ENCODE assay signal across 8 cellular contexts in genomic region chr13:45367358-45367757, GRCh38. TPM values are rescaled to one million over a fixed set of nuclear protein-coding genes. Genes with fewer than 3 reads are reported as not detected.
DNase-seq lines count a peak whose midpoint lies in the region; ATAC-seq, FAIRE-seq and TF ChIP-seq lines count a peak whose summit lies in the region.

No MANE protein-coding gene starts in this region.

- TF ChIP-seq CTCF in A549 (IDR thresholded peaks at IDR 0.05) = no peak
- no peak for TF ChIP-seq CTCF in OCI-LY1 (IDR thresholded peaks at IDR 0.05; ENCODE audit: low read length)
- TF ChIP-seq CTCF in fibroblast of the aortic adventitia (IDR thresholded peaks at IDR 0.05; ENCODE audit: insufficient read depth, low read length) = no peak

- no peaks in the 10 kb centered on the region for H3K27me3 ChIP-seq in OCI-LY1 (ENCODE audit: insufficient read depth, low read length)

- CTCF ChIA-PET in A549 (lab: Yijun Ruan, JAX) = interaction anchor here (0.7 to 1.9 kb wide), 3 partner anchors 18 to 31 kb away, joined by 3 to 4 read pairs (median 4); no protein-coding TSS in a partner anchor

- no peak for TF ChIP-seq EP300 in A549 (IDR thresholded peaks at IDR 0.05)

- H2AFZ ChIP-seq in OCI-LY1 (ENCODE audit: low read length) = no peak overlapping the region

- no peak for TF ChIP-seq POLR2A in A549 (IDR thresholded peaks at IDR 0.05; ENCODE audit: low read length)

- no peak for FAIRE-seq in A549 (lab: Jason Lieb, UNC)

- H3K36me3 ChIP-seq in OCI-LY1 (ENCODE audit: insufficient read depth, low read length) = peaks cover 6% of the 10 kb centered on the region; the same call in 1 of the 2 replicates

- peak; percentile 79 to 95 for ATAC-seq in A549
- ATAC-seq in GM18868 (IDR thresholded peaks at IDR 0.05; ENCODE audit: unreplicated experiment) = peak; percentile 99
- peak; percentile 90 for ATAC-seq in HG03060 (IDR thresholded peaks at IDR 0.05; ENCODE audit: low read depth, unreplicated experiment)

- no peak for TF ChIP-seq RAD21 in A549 (conservative IDR thresholded peaks at IDR 0.05 in 1 of 2, IDR thresholded peaks at IDR 0.05 in 1 of 2)

- H3K9me2 ChIP-seq in OCI-LY1 (ENCODE audit: low read depth, low read length) = no peaks in the 10 kb centered on the region

- H3K79me2 ChIP-seq in OCI-LY1 (ENCODE audit: insufficient read depth, low read length) = no peaks in the 10 kb centered on the region

- peak overlapping the region in 1 of 2 experiments; percentile 56; a peak in 2 of 6 replicates for H3K27ac ChIP-seq in A549
- H3K27ac ChIP-seq in OCI-LY1 (ENCODE audit: low read depth, low read length, poor library complexity, severe bottlenecking) = peak overlapping the region; percentile 20

- 53% methylated on average over 2 of the region's 2 CpGs for WGBS in A549 (ENCODE audit: missing lambda C conversion rate)

- POLR2A ChIA-PET in A549 (lab: Yijun Ruan, JAX) = interaction anchor here (0.8 to 1.5 kb wide), 2 partner anchors 26 to 27 kb away, joined by 3 to 9 read pairs; no protein-coding TSS in a partner anchor

- H4K20me1 ChIP-seq in OCI-LY1 (ENCODE audit: insufficient read depth, low read length) = no peaks in the 10 kb centered on the region

- H3K9me3 ChIP-seq in A549 (no peaks in the 10 kb centered on the region), OCI-LY1 (ENCODE audit: low read length) (peaks cover 8% of the 10 kb centered on the region; the same call in 1 of the 2 replicates)

- DNase-seq in A549 (ENCODE audit: low read depth in 1 of 2, low spot score in 1 of 2) = peak; percentile 63 to 80
- peak; percentile 86 for DNase-seq in activated T-cell treated with anti-CD3 and anti-CD28 coated beads for 4 hours
- peak; percentile 84 for DNase-seq in fibroblast of the aortic adventitia (ENCODE audit: low read depth)
- peak; percentile 95 for DNase-seq in stimulated activated CD4-positive, alpha-beta T cell treated with anti-CD3 and anti-CD28 coated beads, Interleukin-1b, Interleukin-23, amount 100 ng/mL, for 48 hours
- no peak for DNase-seq in NCI-H510A (lab: John Stamatoyannopoulos, UW)

- H3K4me3 ChIP-seq in A549 = no peak overlapping the region
- no peak overlapping the region for H3K4me3 ChIP-seq in OCI-LY1 (ENCODE audit: low read depth, low read length, poor library complexity, severe bottlenecking)
- H3K4me3 ChIP-seq in fibroblast of the aortic adventitia (ENCODE audit: low read depth, low read length) = no peak overlapping the region

- no peaks in the 10 kb centered on the region for H3F3A ChIP-seq in OCI-LY1 (ENCODE audit: insufficient read depth, low read length)

- H3K9ac ChIP-seq in OCI-LY1 (ENCODE audit: low read length) = no peak overlapping the region

- H3K4me2 ChIP-seq in A549 (peak overlapping the region; percentile 32; the same call in 1 of the 3 replicates), OCI-LY1 (ENCODE audit: low read length) (no peak overlapping the region; the same call in 1 of the 2 replicates)

- H3K4me1 ChIP-seq in A549 (peaks cover 14% of the 10 kb centered on the region), OCI-LY1 (ENCODE audit: insufficient read depth, low read length, severe bottlenecking) (peaks cover 16% of the 10 kb centered on the region)

TF ChIP-seq in A549, 52 proteins besides CTCF, POLR2A, EP300 and RAD21:
- TF ChIP-seq FOSL2 (IDR thresholded peaks at IDR 0.05) (no peak), FOSL2 (CRISPR knock-in tag; IDR thresholded peaks at IDR 0.05) (peak; percentile 67), TP53 (CRISPR knock-in tag; IDR thresholded peaks at IDR 0.05) (no peak)

RNA-seq across cellular contexts. Expression of gene TPT1, which starts 26.4 kb away (rescaled TPM):
- polyA plus RNA-seq in A549 (2011; rRNA removed) = 3,255 and 3,850 TPM in 2 replicates
- polyA plus RNA-seq in A549 (2012; cell fraction: cytosol; rRNA removed) = 831 and 881 TPM in 2 replicates
- polyA plus RNA-seq in A549 (2012; cell fraction: nucleus; rRNA removed) = 235 and 371 TPM in 2 replicates
- polyA plus RNA-seq in A549 (2017; fragmentation: RNase III; extraction: RNeasy Plus Mini Kit Qiagen cat#74134 plus additional on column Dnase treatment) = 2,037 to 2,646 TPM (median 2,486 TPM) in 3 replicates
- polyA minus RNA-seq in A549 (2011; rRNA and poly(A)+ RNA removed) = 744 and 954 TPM in 2 replicates
- 2,623 and 5,269 TPM in 2 replicates for total RNA-seq in fibroblast of the aortic adventitia (ENCODE audit: low replicate concordance)

RNA-seq across cellular contexts. Expression of gene SLC25A30, which starts 50.8 kb away (rescaled TPM):
- polyA plus RNA-seq in A549 (2011; rRNA removed) (11.2 and 12.7 TPM in 2 replicates), A549 (2017; fragmentation: RNase III; extraction: RNeasy Plus Mini Kit Qiagen cat#74134 plus additional on column Dnase treatment) (10.1 to 10.6 TPM (median 10.1 TPM) in 3 replicates)
- polyA plus RNA-seq in A549 (2012; cell fraction: cytosol; rRNA removed) = 5.6 and 5.7 TPM in 2 replicates
- 1.6 and 2.7 TPM in 2 replicates for polyA plus RNA-seq in A549 (2012; cell fraction: nucleus; rRNA removed)
- polyA minus RNA-seq in A549 (2011; rRNA and poly(A)+ RNA removed) = 14.8 and 28.0 TPM in 2 replicates
- 7.6 and 10.4 TPM in 2 replicates for total RNA-seq in fibroblast of the aortic adventitia (ENCODE audit: low replicate concordance)
